ENCODE assay signal across 8 cellular contexts in genomic region chr20:36435799-36436541, GRCh38.
DNase-seq lines count a peak whose midpoint lies in the region; ATAC-seq and TF ChIP-seq lines count a peak whose summit lies in the region.

No MANE protein-coding gene starts in this region.

- no peaks in the 10 kb centered on the region for H3K79me2 ChIP-seq in Karpas-422 (ENCODE audit: low read length)

- in situ Hi-C loops in T47D (cut with HindIII; ENCODE audit: low pct_unique_long_range_greater_than_20kb, low sequenced_read_pairs): no loop called here

- H3K36me3 ChIP-seq in Karpas-422 (ENCODE audit: insufficient read depth, low read length) (no peaks in the 10 kb centered on the region), WERI-Rb-1 (no peaks in the 10 kb centered on the region)

- peak; percentile 87 for DNase-seq in CD1c-positive myeloid dendritic cell (ENCODE audit: extremely low spot score)
- DNase-seq in Karpas-422: peak; percentile 74
- DNase-seq in WERI-Rb-1: peak; percentile 50
- DNase-seq in T47D (ENCODE audit: low read depth in 1 of 2, low spot score in 1 of 2): peak; percentile 76 to 98
- DNase-seq in iPS-NIHi7 (ENCODE audit: extremely low spot score): peak; percentile 96
- peak; percentile 69 to 80 for DNase-seq in stimulated activated CD4-positive, alpha-beta T cell treated with anti-CD3 and anti-CD28 coated beads, Interleukin-15, amount 100 ng/mL, for 1 hour (ENCODE audit: low read depth in 1 of 2, low spot score in 1 of 2)
- no peak for DNase-seq in NCI-H446 treated with DMSO at 0.1 percent for 48 hours (lab: John Stamatoyannopoulos, UW)

- no peaks in the 10 kb centered on the region for H4K20me1 ChIP-seq in Karpas-422 (ENCODE audit: insufficient read depth, low read depth, low read length)

- H3K27ac ChIP-seq in Karpas-422 (ENCODE audit: low read length) (no peak overlapping the region), WERI-Rb-1 (no peak overlapping the region)

- no peak overlapping the region for H3K9ac ChIP-seq in Karpas-422 (ENCODE audit: low read length)

- ATAC-seq in HG03159 (IDR thresholded peaks at IDR 0.05; ENCODE audit: unreplicated experiment): no peak

- no peak overlapping the region for H3K4me3 ChIP-seq in Karpas-422 (ENCODE audit: low read length)
- no peak overlapping the region for H3K4me3 ChIP-seq in WERI-Rb-1 (ENCODE audit: low read depth, low read length)

- H3K9me3 ChIP-seq in Karpas-422 (ENCODE audit: low read length) (no peaks in the 10 kb centered on the region), WERI-Rb-1 (ENCODE audit: severe bottlenecking) (no peaks in the 10 kb centered on the region)

- no peaks in the 10 kb centered on the region for H3K9me2 ChIP-seq in Karpas-422 (replicated peaks; ENCODE audit: insufficient read depth, low read length)

- TF ChIP-seq CTCF in WERI-Rb-1 (IDR thresholded peaks at IDR 0.05; ENCODE audit: low read depth, low read length): no peak

- no peak overlapping the region for H2AFZ ChIP-seq in Karpas-422 (ENCODE audit: low read length)

- H3K27me3 ChIP-seq in Karpas-422 (ENCODE audit: low read length): no peaks in the 10 kb centered on the region
- H3K27me3 ChIP-seq in WERI-Rb-1 (ENCODE audit: insufficient read depth, low read depth, severe bottlenecking): no peaks in the 10 kb centered on the region

- H3K4me1 ChIP-seq in Karpas-422 (ENCODE audit: low read length): no peaks in the 10 kb centered on the region

- H3K4me2 ChIP-seq in Karpas-422 (ENCODE audit: low read depth, low read length, poor library complexity, severe bottlenecking): no peak overlapping the region
